In genomic region chr2:200416878-200417277, GRCh38 we compare ENCODE assay signal across 27 cellular contexts.
DNase-seq lines count a peak whose midpoint lies in the region; ATAC-seq, FAIRE-seq and TF ChIP-seq lines count a peak whose summit lies in the region.
"Had no signal": no experiment of that assay in that cellular context is flagged by ENCODE, and none has a peak within 500 bp of the region (broad histone marks: within the 10 kb centered on the region; RNA-seq: fewer than 3 reads in every experiment).

No MANE protein-coding gene starts in this region.

- BruUV-seq in HepG2 (replicated peaks; lab: Mats Ljungman, UMichigan): no TSS peak
- no TSS peak for BruUV-seq in MCF 10A (replicated peaks; lab: Mats Ljungman, UMichigan)

- DNase-seq in HepG2 (ENCODE audit: low spot score) (no peak), right lobe of liver (no peak), foreskin keratinocyte (no peak), MM.1S (no peak), MCF 10A (ENCODE audit: unreplicated experiment) (no peak), chondrocyte (ENCODE audit: low spot score) (no peak)
- DNase-seq: 8988T; activated CD4-positive, alpha-beta T cell treated with anti-CD3 and anti-CD28 coated beads for 4 hours; activated CD8-positive, alpha-beta memory T cell treated with anti-CD3 and anti-CD28 coated beads for 24 hours; activated gamma-delta T cell treated with Interleukin-2 at 50 U/mL for 16 hours; activated naive CD8-positive, alpha-beta T cell treated with anti-CD3 and anti-CD28 coated beads, Interleukin-2, amount 50 U/mL, for 24 hours; activated T-cell treated with anti-CD3 and anti-CD28 coated beads, Interleukin-2, amount 50 U/mL, for 1 hour; CD4-positive, CD25-positive, alpha-beta regulatory T cell; Karpas-422; NCI-H187; NCI-H345; NCI-H748 treated with DMSO at 0.1 percent for 48 hours; ovary; right cardiac atrium; SK-N-SH; stimulated activated CD4-positive, alpha-beta T cell treated with anti-CD3 and anti-CD28 coated beads, Interleukin-4, amount 100 ng/mL, for 4 hours; stimulated activated naive CD4-positive, alpha-beta T cell treated with Interleukin-2 at 50 U/mL for 16 hours; T-helper 2 cell had no signal

- no peak for ATAC-seq in HepG2
- no peak for ATAC-seq in right lobe of liver
- ATAC-seq in foreskin keratinocyte: peak; percentile 60
- no peak for ATAC-seq in HG03439 (IDR thresholded peaks at IDR 0.05; ENCODE audit: unreplicated experiment)
- ATAC-seq: activated naive CD8-positive, alpha-beta T cell treated with anti-CD3 and anti-CD28 coated beads, Interleukin-2, amount 50 U/mL, for 24 hours; right cardiac atrium had no signal

- POLR2A ChIA-PET in HepG2 (lab: Yijun Ruan, JAX): no interaction called here
- POLR2A ChIA-PET in MCF 10A (lab: Yijun Ruan, JAX): no interaction called here

- H3K4me1 ChIP-seq in HepG2 (ENCODE audit: insufficient read depth, low read length) (peaks cover 2% of the 10 kb centered on the region), right lobe of liver (no peaks in the 10 kb centered on the region), foreskin keratinocyte (peaks cover 6% of the 10 kb centered on the region), MM.1S (ENCODE audit: low read length) (peaks cover 15% of the 10 kb centered on the region)

- no peak overlapping the region for H3K27ac ChIP-seq in HepG2 (ENCODE audit: extremely low read length, insufficient read depth, low read length)
- no peak overlapping the region for H3K27ac ChIP-seq in right lobe of liver
- peak overlapping the region; percentile 54 for H3K27ac ChIP-seq in foreskin keratinocyte
- H3K27ac ChIP-seq in neural cell (ENCODE audit: low read length): peak overlapping the region; percentile 14
- H3K27ac ChIP-seq in MM.1S (ENCODE audit: low read length): no peak overlapping the region
- H3K27ac ChIP-seq: ovary, thoracic aorta had no signal

- intact Hi-C loops in HepG2 (cut with micrococcal nuclease; ENCODE audit: unreplicated experiment) (no loop called here), right lobe of liver (cut with DNase I) (no loop called here), MCF 10A (cut with micrococcal nuclease) (no loop called here)

- H3K79me2 ChIP-seq in HepG2 (ENCODE audit: insufficient read depth, low read length): peaks cover 4% of the 10 kb centered on the region
- no peaks in the 10 kb centered on the region for H3K79me2 ChIP-seq in neural cell (replicated peaks; ENCODE audit: insufficient read depth, low read length)
- H3K79me2 ChIP-seq in MM.1S (ENCODE audit: low read length): peaks cover 3% of the 10 kb centered on the region; the same call in 1 of the 2 replicates

- H3K4me3 ChIP-seq in HepG2 (replicated peaks in 1 of 3; ENCODE audit: insufficient read depth in 1 of 3, low read depth in 2 of 3, low read length in 3 of 3): no peak overlapping the region
- no peak overlapping the region for H3K4me3 ChIP-seq in right lobe of liver
- no peak overlapping the region for H3K4me3 ChIP-seq in neural cell (ENCODE audit: low read length)
- H3K4me3 ChIP-seq in MM.1S (ENCODE audit: low read length): no peak overlapping the region
- H3K4me3 ChIP-seq: ovary, thoracic aorta had no signal

- in situ Hi-C loops in HepG2 (cut with HindIII; ENCODE audit: extremely low pct_ligation_motif_present, low pct_unique_long_range_greater_than_20kb): no loop called here

- CTCF ChIA-PET in HepG2 (lab: Yijun Ruan, JAX; ENCODE audit: low intra/inter-chr PET ratio, low total read pairs) (no interaction called here), MCF 10A (lab: Yijun Ruan, JAX) (interaction anchor here (0.6 to 1.0 kb wide), 2 partner anchors 10 to 70 kb away, joined by 3 read pairs; no protein-coding TSS in a partner anchor)

- TF ChIP-seq RAD21 in HepG2 (CRISPR knock-in tag; IDR thresholded peaks at IDR 0.05): no peak
- TF ChIP-seq RAD21 in neural cell (conservative IDR thresholded peaks at IDR 0.05): no peak

- no peak for FAIRE-seq in HepG2 (lab: Jason Lieb, UNC)
- FAIRE-seq: colon had no signal

- H3K4me2 ChIP-seq in HepG2 (ENCODE audit: low read depth, low read length) (no peak overlapping the region), neural cell (ENCODE audit: low read length) (no peak overlapping the region), MM.1S (ENCODE audit: low read depth, low read length) (no peak overlapping the region)
- H3K4me2 ChIP-seq: SK-N-SH had no signal

- H3K9me3 Mint-ChIP-seq in MCF 10A (ENCODE audit: unreplicated experiment): no peaks in the 10 kb centered on the region
- no peaks in the 10 kb centered on the region for H3K9me3 Mint-ChIP-seq in chondrocyte (ENCODE audit: low read depth)
- H3K9me3 Mint-ChIP-seq: activated naive CD8-positive, alpha-beta T cell treated with anti-CD3 and anti-CD28 coated beads, Interleukin-2, amount 50 U/mL, for 24 hours; CD4-positive, CD25-positive, alpha-beta regulatory T cell had no signal

- H3K4me3 Mint-ChIP-seq in MCF 10A (ENCODE audit: unreplicated experiment): no peak overlapping the region
- H3K4me3 Mint-ChIP-seq in chondrocyte (ENCODE audit: unreplicated experiment): no peak overlapping the region
- H3K4me3 Mint-ChIP-seq: activated naive CD8-positive, alpha-beta T cell treated with anti-CD3 and anti-CD28 coated beads, Interleukin-2, amount 50 U/mL, for 24 hours had no signal

- no peaks in the 10 kb centered on the region for H3K9me3 ChIP-seq in HepG2 (ENCODE audit: low read length)
- no peaks in the 10 kb centered on the region for H3K9me3 ChIP-seq in right lobe of liver
- H3K9me3 ChIP-seq in neural cell (ENCODE audit: low read length): no peaks in the 10 kb centered on the region
- H3K9me3 ChIP-seq in MM.1S (replicated peaks; ENCODE audit: insufficient read depth, low read length): no peaks in the 10 kb centered on the region
- H3K9me3 ChIP-seq: ovary, SK-N-SH, thoracic aorta had no signal

- H3K9me2 ChIP-seq in neural cell (ENCODE audit: insufficient read depth, low read length): no peaks in the 10 kb centered on the region
- no peaks in the 10 kb centered on the region for H3K9me2 ChIP-seq in MM.1S (replicated peaks; ENCODE audit: insufficient read depth, low read length)
- H3K9me2 ChIP-seq: SK-N-SH had no signal

- TF ChIP-seq POLR2A in HepG2 (IDR thresholded peaks at IDR 0.05; ENCODE audit: insufficient read depth in 1 of 2, low read depth in 2 of 2, low read length in 2 of 2): no peak
- TF ChIP-seq POLR2A in right lobe of liver (IDR thresholded peaks at IDR 0.05): no peak

- H3K36me3 ChIP-seq in HepG2 (replicated peaks in 1 of 2; ENCODE audit: control insufficient read depth in 1 of 2, insufficient read depth in 2 of 2, low read length in 2 of 2) (peaks cover 35 to 76% of the 10 kb centered on the region in 2 experiments), right lobe of liver (peaks cover 0 to 48% (median 25%) of the 10 kb centered on the region in 4 donors), neural cell (ENCODE audit: insufficient read depth, low read length) (no peaks in the 10 kb centered on the region), MM.1S (replicated peaks; ENCODE audit: insufficient read depth, low read length) (peaks cover 5% of the 10 kb centered on the region)
- H3K36me3 ChIP-seq: ovary had no signal

- TF ChIP-seq CTCF in HepG2 (CRISPR knock-in tag; IDR thresholded peaks at IDR 0.05) (no peak), right lobe of liver (IDR thresholded peaks at IDR 0.05) (no peak), foreskin keratinocyte (conservative IDR thresholded peaks at IDR 0.05) (no peak), neural cell (IDR thresholded peaks at IDR 0.05; ENCODE audit: poor library complexity, severe bottlenecking) (no peak), MM.1S (IDR thresholded peaks at IDR 0.05; ENCODE audit: low read length) (no peak), MCF 10A (IDR thresholded peaks at IDR 0.05; ENCODE audit: unreplicated experiment) (no peak), chondrocyte (IDR thresholded peaks at IDR 0.05) (no peak)

- no peak overlapping the region for H3K27ac Mint-ChIP-seq in MCF 10A (ENCODE audit: low read depth, unreplicated experiment)
- no peak overlapping the region for H3K27ac Mint-ChIP-seq in chondrocyte (ENCODE audit: unreplicated experiment)
- H3K27ac Mint-ChIP-seq: activated naive CD8-positive, alpha-beta T cell treated with anti-CD3 and anti-CD28 coated beads, Interleukin-2, amount 50 U/mL, for 24 hours had no signal

- peaks cover 2% of the 10 kb centered on the region for H3F3A ChIP-seq in neural cell (ENCODE audit: insufficient read depth, low read length, poor library complexity, severe bottlenecking)
- peaks cover 10% of the 10 kb centered on the region; the same call in 1 of the 2 replicates for H3F3A ChIP-seq in MM.1S (ENCODE audit: insufficient read depth, low read length)

- TF ChIP-seq EP300 in HepG2 (IDR thresholded peaks at IDR 0.05; ENCODE audit: low read depth in 2 of 2, low read length in 2 of 2): no peak
- no peak for TF ChIP-seq EP300 in HepG2 (CRISPR knock-in tag; IDR thresholded peaks at IDR 0.05; ENCODE audit: borderline replicate concordance)
- no peak for TF ChIP-seq EP300 in neural cell (conservative IDR thresholded peaks at IDR 0.05; ENCODE audit: poor library complexity, severe bottlenecking)

- 97% methylated on average over 8 of the region's 8 CpGs for WGBS in HepG2 (ENCODE audit: low lambda C conversion rate)
- WGBS in right lobe of liver (ENCODE audit: insufficient coverage, low coverage, low lambda C conversion rate, missing lambda C conversion rate): 97% methylated on average over 5 of the region's 8 CpGs

- H2AFZ ChIP-seq in HepG2 (ENCODE audit: low read length) (no peak overlapping the region), neural cell (ENCODE audit: low read depth, low read length) (peak overlapping the region; percentile 9), MM.1S (ENCODE audit: low read length) (no peak overlapping the region)

- H3K4me1 Mint-ChIP-seq in MCF 10A (ENCODE audit: insufficient read depth, unreplicated experiment): no peaks in the 10 kb centered on the region
- peaks cover 13% of the 10 kb centered on the region for H3K4me1 Mint-ChIP-seq in chondrocyte (ENCODE audit: low read depth)
- H3K4me1 Mint-ChIP-seq: activated naive CD8-positive, alpha-beta T cell treated with anti-CD3 and anti-CD28 coated beads, Interleukin-2, amount 50 U/mL, for 24 hours had no signal

- H3K9ac ChIP-seq in HepG2 (ENCODE audit: insufficient read depth, low read depth, low read length): no peak overlapping the region
- no peak overlapping the region for H3K9ac ChIP-seq in neural cell (ENCODE audit: low read length)
- H3K9ac ChIP-seq in MM.1S (ENCODE audit: low read length): no peak overlapping the region
- H3K9ac ChIP-seq: SK-N-SH had no signal

- H3K27me3 Mint-ChIP-seq in MCF 10A (ENCODE audit: insufficient read depth, unreplicated experiment) (no peaks in the 10 kb centered on the region), chondrocyte (ENCODE audit: low read depth) (no peaks in the 10 kb centered on the region)
- H3K27me3 Mint-ChIP-seq: activated naive CD8-positive, alpha-beta T cell treated with anti-CD3 and anti-CD28 coated beads, Interleukin-2, amount 50 U/mL, for 24 hours; CD4-positive, CD25-positive, alpha-beta regulatory T cell had no signal

- no peaks in the 10 kb centered on the region for H3K27me3 ChIP-seq in HepG2 (ENCODE audit: control insufficient read depth in 1 of 2, insufficient read depth in 2 of 2, low read length in 2 of 2)
- H3K27me3 ChIP-seq in right lobe of liver: no peaks in the 10 kb centered on the region
- H3K27me3 ChIP-seq in foreskin keratinocyte: no peaks in the 10 kb centered on the region
- H3K27me3 ChIP-seq in neural cell (ENCODE audit: insufficient read depth, low read depth, low read length): no peaks in the 10 kb centered on the region
- H3K27me3 ChIP-seq in MM.1S (replicated peaks; ENCODE audit: insufficient read depth, low read length): no peaks in the 10 kb centered on the region
- H3K27me3 ChIP-seq: ovary had no signal

- no peaks in the 10 kb centered on the region for H4K20me1 ChIP-seq in HepG2 (ENCODE audit: insufficient read depth, low read length)
- H4K20me1 ChIP-seq in neural cell (ENCODE audit: insufficient read depth): no peaks in the 10 kb centered on the region
- H4K20me1 ChIP-seq in MM.1S (ENCODE audit: insufficient read depth, low read length): no peaks in the 10 kb centered on the region

- peaks cover 22% of the 10 kb centered on the region for H3K36me3 Mint-ChIP-seq in MCF 10A (ENCODE audit: insufficient read depth, unreplicated experiment)
- H3K36me3 Mint-ChIP-seq in chondrocyte (ENCODE audit: low read depth): peaks cover 31% of the 10 kb centered on the region

Comparison
In these comparisons a context has a peak if more than half of its experiments do, and no peak if none do; other contexts are left out.
1. H3K27ac ChIP-seq: peak in foreskin keratinocyte (single experiment) and neural cell (single experiment); none in HepG2 (single experiment), right lobe of liver (0 of 3) and MM.1S (single experiment).